ENCODE assay signal across 10 cellular contexts in the genomic region with DNA sequence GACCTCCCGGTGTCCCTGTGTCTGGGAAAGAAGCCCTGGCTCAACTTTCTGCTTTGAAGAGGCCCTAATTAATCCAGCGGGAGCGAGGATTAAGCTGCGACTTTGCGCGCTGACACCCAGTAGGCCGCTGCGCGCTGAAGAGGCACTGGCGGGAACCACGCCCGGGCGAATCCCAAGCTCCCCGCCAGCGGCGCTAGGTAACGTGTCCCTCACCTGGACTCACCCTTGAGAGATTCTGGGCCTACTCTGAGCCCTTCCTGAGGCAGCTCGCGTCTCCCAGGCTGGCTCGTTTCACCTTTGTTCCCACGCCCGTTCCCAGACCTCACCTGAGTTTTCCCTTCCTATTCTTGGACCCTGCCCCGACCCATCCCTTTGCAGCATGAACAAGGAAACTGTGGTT. TPM values are rescaled to one million over a fixed set of nuclear protein-coding genes. Genes with fewer than 3 reads are reported as not detected.
DNase-seq lines count a peak whose midpoint lies in the region; ATAC-seq, FAIRE-seq and TF ChIP-seq lines count a peak whose summit lies in the region.
"Had no signal": no experiment of that assay in that cellular context is flagged by ENCODE, and none has a peak within 500 bp of the region (broad histone marks: within the 10 kb centered on the region; RNA-seq: fewer than 3 reads in every experiment).

No MANE protein-coding gene starts in this region.

- H3K36me3 Mint-ChIP-seq in activated CD8-positive, alpha-beta memory T cell treated with anti-CD3 and anti-CD28 coated beads, Interleukin-2, amount 10 ng/mL, durations not matched to agents 7 days and 5 days = no peaks in the 10 kb centered on the region
- no peaks in the 10 kb centered on the region for H3K36me3 Mint-ChIP-seq in activated naive CD4-positive, alpha-beta T cell treated with anti-CD3 and anti-CD28 coated beads, Interleukin-2, amount 50 U/mL, for 24 hours

- TF ChIP-seq POLR2A in ovary (IDR thresholded peaks at IDR 0.05) (no peak), GM12892 (IDR thresholded peaks at IDR 0.05; ENCODE audit: low read depth, low read length) (no peak)

- peak overlapping the region; percentile 33 for H3K4me3 Mint-ChIP-seq in activated CD8-positive, alpha-beta memory T cell treated with anti-CD3 and anti-CD28 coated beads, Interleukin-2, amount 10 ng/mL, durations not matched to agents 7 days and 5 days
- peak overlapping the region; percentile 78 for H3K4me3 Mint-ChIP-seq in activated naive CD4-positive, alpha-beta T cell treated with anti-CD3 and anti-CD28 coated beads, Interleukin-2, amount 50 U/mL, for 24 hours

- H3K9me3 ChIP-seq in iPS DF 6.9 (ENCODE audit: control insufficient read depth, insufficient read depth, low read length) (no peaks in the 10 kb centered on the region), ovary (no peaks in the 10 kb centered on the region)

- DNase-seq in activated CD8-positive, alpha-beta memory T cell treated with anti-CD3 and anti-CD28 coated beads, Interleukin-2, amount 10 ng/mL, durations not matched to agents 7 days and 5 days = no peak
- DNase-seq in activated CD8-positive, alpha-beta memory T cell treated with anti-CD3 and anti-CD28 coated beads for 24 hours = no peak
- DNase-seq in iPS DF 6.9 (ENCODE audit: low read depth, low spot score) (no peak), ovary (no peak), GM12892 (ENCODE audit: insufficient read length) (no peak), SHP77 treated with DMSO at 0.1 percent for 48 hours (lab: John Stamatoyannopoulos, UW) (no peak)
- peak; percentile 7 for DNase-seq in stimulated activated naive CD8-positive, alpha-beta T cell treated with anti-CD3 and anti-CD28 coated beads, Interleukin-15, Interleukin-2, amounts not matched to agents 100 U/mL and 50 U/mL, for 24 hours
- DNase-seq: ACHN had no signal

- WGBS in iPS DF 6.9 (ENCODE audit: insufficient coverage, insufficient read length) = no CpG with 5 or more reads among the region's 23 CpGs
- 59 to 72% (median 60%) methylated on average over 23 of the region's 23 CpGs for WGBS in ovary, 3 donors

- H3K27ac ChIP-seq in iPS DF 6.9 (ENCODE audit: low read length) (no peak overlapping the region), ovary (no peak overlapping the region)

- H3K4me3 ChIP-seq in iPS DF 6.9 (ENCODE audit: low read length) = peak overlapping the region; percentile 52; the same call in 1 of the 2 replicates
- no peak overlapping the region for H3K4me3 ChIP-seq in ovary

- H3K27me3 Mint-ChIP-seq in activated CD8-positive, alpha-beta memory T cell treated with anti-CD3 and anti-CD28 coated beads, Interleukin-2, amount 10 ng/mL, durations not matched to agents 7 days and 5 days = peaks cover 12% of the 10 kb centered on the region
- peaks cover 1% of the 10 kb centered on the region for H3K27me3 Mint-ChIP-seq in activated naive CD4-positive, alpha-beta T cell treated with anti-CD3 and anti-CD28 coated beads, Interleukin-2, amount 50 U/mL, for 24 hours

- peak overlapping the region; percentile 45 for H3K27ac Mint-ChIP-seq in activated CD8-positive, alpha-beta memory T cell treated with anti-CD3 and anti-CD28 coated beads, Interleukin-2, amount 10 ng/mL, durations not matched to agents 7 days and 5 days
- no peak overlapping the region for H3K27ac Mint-ChIP-seq in activated naive CD4-positive, alpha-beta T cell treated with anti-CD3 and anti-CD28 coated beads, Interleukin-2, amount 50 U/mL, for 24 hours

- intact Hi-C loops in ovary (cut with DNase I) = no loop called here

- H3K4me1 ChIP-seq in iPS DF 6.9 (ENCODE audit: control insufficient read depth, insufficient read depth, low read length) = no peaks in the 10 kb centered on the region
- peaks cover 3% of the 10 kb centered on the region for H3K4me1 ChIP-seq in ovary (ENCODE audit: insufficient read depth)

- no peak for ATAC-seq in activated CD8-positive, alpha-beta memory T cell treated with anti-CD3 and anti-CD28 coated beads, Interleukin-2, amount 10 ng/mL, durations not matched to agents 7 days and 5 days
- ATAC-seq in stimulated activated naive CD8-positive, alpha-beta T cell treated with anti-CD3 and anti-CD28 coated beads, Interleukin-15, Interleukin-2, amounts not matched to agents 100 U/mL and 50 U/mL, for 24 hours = no peak

- no peaks in the 10 kb centered on the region for H3K27me3 ChIP-seq in iPS DF 6.9 (ENCODE audit: control insufficient read depth, insufficient read depth, low read length)
- no peaks in the 10 kb centered on the region for H3K27me3 ChIP-seq in ovary

- CTCF ChIA-PET in activated CD8-positive, alpha-beta memory T cell treated with anti-CD3 and anti-CD28 coated beads, Interleukin-2, amount 10 ng/mL, durations not matched to agents 7 days and 5 days (lab: Charles Lee) = interaction anchor here (0.7 kb wide), 1 partner anchor 74 kb away, joined by 3 read pairs; no protein-coding TSS in a partner anchor

- no peak for TF ChIP-seq CTCF in ovary (IDR thresholded peaks at IDR 0.05)

- H3K4me1 Mint-ChIP-seq in activated CD8-positive, alpha-beta memory T cell treated with anti-CD3 and anti-CD28 coated beads, Interleukin-2, amount 10 ng/mL, durations not matched to agents 7 days and 5 days = peaks cover 2% of the 10 kb centered on the region
- H3K4me1 Mint-ChIP-seq in activated naive CD4-positive, alpha-beta T cell treated with anti-CD3 and anti-CD28 coated beads, Interleukin-2, amount 50 U/mL, for 24 hours = peaks cover 7% of the 10 kb centered on the region

- H3K9me3 Mint-ChIP-seq in activated CD8-positive, alpha-beta memory T cell treated with anti-CD3 and anti-CD28 coated beads, Interleukin-2, amount 10 ng/mL, durations not matched to agents 7 days and 5 days (ENCODE audit: low read depth) = no peaks in the 10 kb centered on the region
- no peaks in the 10 kb centered on the region for H3K9me3 Mint-ChIP-seq in activated naive CD4-positive, alpha-beta T cell treated with anti-CD3 and anti-CD28 coated beads, Interleukin-2, amount 50 U/mL, for 24 hours

- TF ChIP-seq EP300 in ovary (IDR thresholded peaks at IDR 0.05) = no peak

- FAIRE-seq in GM12892 (lab: Jason Lieb, UNC) = no peak

- H3K36me3 ChIP-seq in iPS DF 6.9 (ENCODE audit: control insufficient read depth, insufficient read depth, low read length) = no peaks in the 10 kb centered on the region
- no peaks in the 10 kb centered on the region for H3K36me3 ChIP-seq in ovary

RNA-seq across cellular contexts. Expression of gene KLHL34, which starts 0.6 kb away (rescaled TPM):
- under 1 TPM; 0.15 to 0.16 TPM for total RNA-seq in activated CD8-positive, alpha-beta memory T cell treated with anti-CD3 and anti-CD28 coated beads, Interleukin-2, amount 10 ng/mL, durations not matched to agents 7 days and 5 days
- not detected for total RNA-seq in ovary
- polyA plus RNA-seq in ovary = under 1 TPM in 1 of 2 donors, not detected in 1; 0.02 TPM
- not detected for polyA plus RNA-seq in GM12892 (2012; ENCODE audit: missing spikeins)
- total RNA-seq: dermis microvascular lymphatic vessel endothelial cell had no signal
